ENCODE assay signal across 27 cellular contexts in the genomic region with DNA sequence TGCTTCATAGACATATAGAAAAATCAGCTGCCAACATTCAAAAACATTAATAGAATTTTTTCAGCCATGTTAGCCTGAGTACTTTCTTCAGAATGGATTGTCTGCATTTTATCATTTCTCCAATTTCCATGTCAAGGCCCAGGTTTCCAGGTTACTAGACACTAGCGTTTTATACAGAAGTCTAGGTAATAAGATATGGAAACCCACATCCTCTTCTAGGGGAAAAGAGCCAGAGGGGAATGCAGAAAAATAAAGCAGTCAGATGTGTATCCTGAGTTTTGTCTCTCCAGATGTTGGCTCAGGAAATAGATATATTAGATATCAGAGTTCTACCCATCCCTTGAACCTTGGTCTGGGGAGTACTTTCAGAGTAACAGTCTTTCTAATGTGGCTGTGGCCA. TPM values are rescaled to one million over a fixed set of nuclear protein-coding genes. Genes with fewer than 3 reads are reported as not detected.
A peak's percentile ranks its signal among the peaks of the same experiment; 100 is the strongest.
DNase-seq lines count a peak whose midpoint lies in the region; ATAC-seq and TF ChIP-seq lines count a peak whose summit lies in the region.
"Had no signal": no experiment of that assay in that cellular context is flagged by ENCODE, and none has a peak within 500 bp of the region (broad histone marks: within the 10 kb centered on the region; RNA-seq: fewer than 3 reads in every experiment).

No MANE protein-coding gene starts in this region.

- no peaks in the 10 kb centered on the region for H4K20me1 ChIP-seq in neural progenitor cell (ENCODE audit: low read depth)

- no peaks in the 10 kb centered on the region for H3K27me3 Mint-ChIP-seq in activated T-cell treated with anti-CD3 and anti-CD28 coated beads, Interleukin-2, amount 50 U/mL, for 72 hours (ENCODE audit: low read depth)
- H3K27me3 Mint-ChIP-seq in endothelial cell (ENCODE audit: unreplicated experiment) (peaks cover 11% of the 10 kb centered on the region), natural killer cell (ENCODE audit: low read depth in 2 of 2) (no peaks in the 10 kb centered on the region), neural progenitor cell (ENCODE audit: insufficient read depth, low read depth) (peaks cover under 1% of the 10 kb centered on the region)
- H3K27me3 Mint-ChIP-seq: activated naive CD8-positive, alpha-beta T cell treated with anti-CD3 and anti-CD28 coated beads, Interleukin-2, amount 50 U/mL, for 24 hours; CD8-positive, alpha-beta memory T cell had no signal

- H3K9me3 ChIP-seq in transverse colon (no peaks in the 10 kb centered on the region), neural progenitor cell (ENCODE audit: low read depth) (no peaks in the 10 kb centered on the region)
- H3K9me3 ChIP-seq: body of pancreas had no signal

- H3K4me1 Mint-ChIP-seq in activated T-cell treated with anti-CD3 and anti-CD28 coated beads, Interleukin-2, amount 50 U/mL, for 72 hours (ENCODE audit: low read depth) = peaks cover 29% of the 10 kb centered on the region
- H3K4me1 Mint-ChIP-seq in endothelial cell (ENCODE audit: unreplicated experiment) (peaks cover 57% of the 10 kb centered on the region), natural killer cell (peaks cover 21 to 33% of the 10 kb centered on the region in 2 donors), neural progenitor cell (no peaks in the 10 kb centered on the region)
- H3K4me1 Mint-ChIP-seq: activated B cell treated with CpG ODN at 0.5 μM for 24 hours had no signal

- TF ChIP-seq POLR2A in transverse colon (IDR thresholded peaks at IDR 0.05) = no peak

- H3K4me3 ChIP-seq in transverse colon (no peak overlapping the region), neural progenitor cell (no peak overlapping the region)
- H3K4me3 ChIP-seq: body of pancreas had no signal

- H3K4me3 Mint-ChIP-seq in activated T-cell treated with anti-CD3 and anti-CD28 coated beads, Interleukin-2, amount 50 U/mL, for 72 hours = peak overlapping the region in 1 of 2 donors; percentile 57
- H3K4me3 Mint-ChIP-seq in endothelial cell (ENCODE audit: unreplicated experiment) (no peak overlapping the region), natural killer cell (no peak overlapping the region), neural progenitor cell (no peak overlapping the region)
- H3K4me3 Mint-ChIP-seq: activated B cell treated with CpG ODN at 0.5 μM for 24 hours; stimulated activated memory B cell treated with anti-CD40 and anti-IgM and Interleukin-4, amounts not matched to agents 10 μg/mL and 1 μg/mL and 100 μg/mL, for 72 hours had no signal

- H3K9me3 Mint-ChIP-seq in activated T-cell treated with anti-CD3 and anti-CD28 coated beads, Interleukin-2, amount 50 U/mL, for 72 hours = peaks cover 19 to 29% of the 10 kb centered on the region in 2 donors
- H3K9me3 Mint-ChIP-seq in endothelial cell (ENCODE audit: unreplicated experiment) = peaks cover 10% of the 10 kb centered on the region
- H3K9me3 Mint-ChIP-seq in natural killer cell = peaks cover 13% of the 10 kb centered on the region in 2 donors
- peaks cover 16% of the 10 kb centered on the region for H3K9me3 Mint-ChIP-seq in neural progenitor cell

- no peak overlapping the region for H2AFZ ChIP-seq in neural progenitor cell (replicated peaks)

- H3K36me3 Mint-ChIP-seq in activated T-cell treated with anti-CD3 and anti-CD28 coated beads, Interleukin-2, amount 50 U/mL, for 72 hours (ENCODE audit: insufficient read depth in 2 of 2) = peaks cover 29 to 31% of the 10 kb centered on the region in 2 donors
- H3K36me3 Mint-ChIP-seq in endothelial cell (ENCODE audit: low read depth, unreplicated experiment) (peaks cover 26% of the 10 kb centered on the region), natural killer cell (peaks cover 32% of the 10 kb centered on the region), neural progenitor cell (no peaks in the 10 kb centered on the region)
- H3K36me3 Mint-ChIP-seq: stimulated activated memory B cell treated with anti-CD40 and anti-IgM and Interleukin-4, amounts not matched to agents 10 μg/mL and 1 μg/mL and 100 μg/mL, for 72 hours had no signal

- ATAC-seq in activated T-cell treated with anti-CD3 and anti-CD28 coated beads, Interleukin-2, amount 50 U/mL, for 72 hours (replicated peaks in 1 of 2) = no peak
- ATAC-seq in natural killer cell = peak in 1 of 3 donors; percentile 18
- ATAC-seq in HG03342 (IDR thresholded peaks at IDR 0.05; ENCODE audit: unreplicated experiment) = no peak
- no peak for ATAC-seq in GM19467 (IDR thresholded peaks at IDR 0.05; ENCODE audit: unreplicated experiment)
- ATAC-seq: HCT116 had no signal

- H3K4me2 ChIP-seq in neural progenitor cell = no peak overlapping the region

- no peak overlapping the region for H3K9ac ChIP-seq in neural progenitor cell

- H3K79me2 ChIP-seq in neural progenitor cell (ENCODE audit: low read depth) = no peaks in the 10 kb centered on the region

- in situ Hi-C loops in transverse colon (cut with MboI; ENCODE audit: low pct_ligation_motif_present in 1 of 4, low pct_unique_long_range_greater_than_20kb in 1 of 4, low sequenced_read_pairs in 3 of 4) = no loop called here

- peak overlapping the region; percentile 16 for H3K27ac Mint-ChIP-seq in activated T-cell treated with anti-CD3 and anti-CD28 coated beads, Interleukin-2, amount 50 U/mL, for 72 hours
- H3K27ac Mint-ChIP-seq in endothelial cell (ENCODE audit: unreplicated experiment) = peak overlapping the region; percentile 98
- H3K27ac Mint-ChIP-seq in natural killer cell = peak overlapping the region; percentile 79 to 85
- no peak overlapping the region for H3K27ac Mint-ChIP-seq in neural progenitor cell
- H3K27ac Mint-ChIP-seq: activated B cell treated with CpG ODN at 0.5 μM for 24 hours; stimulated activated memory B cell treated with anti-CD40 and anti-IgM and Interleukin-4, amounts not matched to agents 10 μg/mL and 1 μg/mL and 100 μg/mL, for 72 hours had no signal

- peak overlapping the region; percentile 16 to 64 (median 52) for H3K27ac ChIP-seq in transverse colon
- H3K27ac ChIP-seq in neural progenitor cell = no peak overlapping the region

- intact Hi-C loops in natural killer cell (cut with micrococcal nuclease) (no loop called here), transverse colon (cut with DNase I; ENCODE audit: low total_unique reads) (no loop called here)

- no peak for TF ChIP-seq EP300 in transverse colon (IDR thresholded peaks at IDR 0.05; ENCODE audit: low read depth)

- no peaks in the 10 kb centered on the region for H3K27me3 ChIP-seq in transverse colon
- peaks cover 3% of the 10 kb centered on the region for H3K27me3 ChIP-seq in neural progenitor cell
- H3K27me3 ChIP-seq: body of pancreas had no signal

- no peak for TF ChIP-seq CTCF in endothelial cell (IDR thresholded peaks at IDR 0.05; ENCODE audit: unreplicated experiment)
- TF ChIP-seq CTCF in natural killer cell (IDR thresholded peaks at IDR 0.05) = no peak
- TF ChIP-seq CTCF in transverse colon (IDR thresholded peaks at IDR 0.05) = no peak
- no peak for TF ChIP-seq CTCF in neural progenitor cell (IDR thresholded peaks at IDR 0.05)

- WGBS in transverse colon (ENCODE audit: low coverage in 1 of 2), 2 donors = 77 to 78% methylated on average over 1 of the region's 1 CpG

- H3K36me3 ChIP-seq in transverse colon = no peaks in the 10 kb centered on the region
- H3K36me3 ChIP-seq in neural progenitor cell = no peaks in the 10 kb centered on the region

- DNase-seq in activated T-cell treated with anti-CD3 and anti-CD28 coated beads, Interleukin-2, amount 50 U/mL, for 72 hours = no peak
- no peak for DNase-seq in activated T-cell treated with anti-CD3 and anti-CD28 coated beads, Interleukin-2, amount 50 U/mL, for 48 hours
- DNase-seq in endothelial cell (ENCODE audit: low spot score) = no peak
- DNase-seq in natural killer cell = no peak
- DNase-seq in transverse colon = no peak
- DNase-seq in neural progenitor cell (ENCODE audit: low spot score) = no peak
- DNase-seq: 8988T; activated B cell treated with CpG ODN at 0.5 μM for 24 hours; activated CD8-positive, alpha-beta memory T cell treated with anti-CD3 and anti-CD28 coated beads, Interleukin-2, amount 50 U/mL, for 4 hours; activated naive CD8-positive, alpha-beta T cell treated with anti-CD3 and anti-CD28 coated beads, Interleukin-2, amount 50 U/mL, for 24 hours; CD8-positive, alpha-beta memory T cell; foreskin fibroblast; hypothalamus; NCI-H1092; NCI-H2029; NCI-H345; nucleus accumbens; stimulated activated CD4-positive, alpha-beta T cell treated with anti-CD3 and anti-CD28 coated beads, Interleukin-4, amount 100 ng/mL, for 1 hour; T1000 had no signal

- H3F3A ChIP-seq in neural progenitor cell (ENCODE audit: low read depth) = no peaks in the 10 kb centered on the region

- peaks cover 0 to 12% (median 5%) of the 10 kb centered on the region in 4 donors for H3K4me1 ChIP-seq in transverse colon
- H3K4me1 ChIP-seq in neural progenitor cell = no peaks in the 10 kb centered on the region

RNA-seq across cellular contexts. Expression of gene GIMAP4, which starts 20.4 kb away (rescaled TPM):
- 100 to 1,000 TPM; 114 to 156 TPM for total RNA-seq in activated T-cell treated with anti-CD3 and anti-CD28 coated beads, Interleukin-2, amount 50 U/mL, for 72 hours
- 6.4 TPM for total RNA-seq in endothelial cell (ENCODE audit: unreplicated experiment)
- total RNA-seq in natural killer cell = 100 to 1,000 TPM; 105 to 215 (median 124) TPM
- 10 to 100 TPM in 3 of 4 donors, 1 to 10 TPM in 1; 7.1 to 37.6 (median 15.7) TPM for total RNA-seq in transverse colon
- total RNA-seq in neural progenitor cell (ENCODE audit: low replicate concordance) = not detected in 2 replicates
- total RNA-seq: chondrocyte, epithelial cell of proximal tubule, LHCN-M2 had no signal

RNA-seq across cellular contexts. Expression of gene GIMAP6, which starts 44.6 kb away (rescaled TPM):
- total RNA-seq in activated T-cell treated with anti-CD3 and anti-CD28 coated beads, Interleukin-2, amount 50 U/mL, for 72 hours = 10 to 100 TPM; 35.1 to 41.6 TPM
- total RNA-seq in endothelial cell (ENCODE audit: unreplicated experiment) (47.7 TPM), natural killer cell (100 to 1,000 TPM in 1 of 3 donors, 10 to 100 TPM in 2; 39.7 to 100 (median 51.9) TPM), transverse colon (10 to 100 TPM in 1 of 4 donors, 1 to 10 TPM in 3; 2.2 to 11.7 (median 6.9) TPM), neural progenitor cell (ENCODE audit: low replicate concordance) (not detected in 2 replicates)
- total RNA-seq: chondrocyte, epithelial cell of proximal tubule, LHCN-M2 had no signal
